In the genomic region with DNA sequence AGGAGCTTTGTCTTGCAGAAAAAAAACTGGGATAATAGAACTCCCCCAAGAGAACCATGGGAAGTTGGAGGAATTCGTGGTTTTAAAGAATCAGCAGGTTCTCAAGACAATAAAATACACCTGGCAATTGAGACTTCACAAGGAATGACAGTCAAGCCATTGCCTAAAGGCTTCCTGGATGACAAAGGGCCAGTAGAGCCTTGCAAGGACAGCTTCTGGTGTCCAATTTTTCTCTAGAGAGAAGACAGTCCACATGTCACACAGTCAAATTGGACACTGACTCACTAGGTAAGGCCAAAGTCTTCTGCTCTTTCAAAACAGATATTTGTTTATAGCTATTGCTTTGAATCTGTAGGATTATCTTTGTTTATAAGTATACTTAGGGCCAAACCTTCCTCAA, we compare ENCODE assay signal across 24 cellular contexts.
"Had no signal": no experiment of that assay in that cellular context is flagged by ENCODE, and none has a peak within 500 bp of the region (broad histone marks: within the 10 kb centered on the region; RNA-seq: fewer than 3 reads in every experiment).

No MANE protein-coding gene starts in this region.

- H3K4me3 ChIP-seq: coronary artery, PC-9 had no signal

- H2AFZ ChIP-seq: PC-9 had no signal

- DNase-seq: activated CD4-positive, alpha-beta memory T cell treated with anti-CD3 and anti-CD28 coated beads, Interleukin-2, amount 10 ng/mL, durations not matched to agents 7 days and 5 days; activated CD4-positive, alpha-beta T cell treated with anti-CD3 and anti-CD28 coated beads for 1 hour; activated CD4-positive, alpha-beta T cell treated with anti-CD3 and anti-CD28 coated beads for 48 hours; activated CD4-positive, CD25-positive, alpha-beta regulatory T cell; activated CD8-positive, alpha-beta memory T cell treated with anti-CD3 and anti-CD28 coated beads for 24 hours; activated CD8-positive, alpha-beta memory T cell treated with anti-CD3 and anti-CD28 coated beads, Interleukin-2, amount 10 ng/mL, durations not matched to agents 7 days and 5 days; activated CD8-positive, alpha-beta memory T cell treated with anti-CD3 and anti-CD28 coated beads, Interleukin-2, amount 50 U/mL, for 48 hours; activated effector memory CD4-positive, alpha-beta T cell treated with Interleukin-2 at 50 U/mL for 16 hours; activated naive CD4-positive, alpha-beta T cell treated with anti-CD3 and anti-CD28 coated beads, Interleukin-2, amount 10 ng/mL, durations not matched to agents 7 days and 5 days; activated naive CD8-positive, alpha-beta T cell treated with anti-CD3 and anti-CD28 coated beads, Interleukin-2, amount 50 U/mL, for 24 hours; activated T-cell treated with anti-CD3 and anti-CD28 coated beads, Interleukin-2, amount 50 U/mL, for 48 hours; anterior cingulate cortex; central memory CD4-positive, alpha-beta T cell; NCI-H1105; NCI-H1417 treated with DMSO at 0.1 percent for 48 hours; NCI-H2029; NCI-H345; NCI-H524 treated with DMSO at 0.1 percent for 48 hours; NK-92 treated with Interleukin-12 subunit alpha and Interleukin-12 subunit beta, amount 100 ng/mL, for 24 hours; PC-9; Right ventricle myocardium superior; T1000; WERI-Rb-1 had no signal

- H3K4me2 ChIP-seq: PC-9 had no signal

- H3K36me3 ChIP-seq: WERI-Rb-1 had no signal

- H3K27ac ChIP-seq: coronary artery, PC-9, WERI-Rb-1 had no signal

- ATAC-seq: activated CD8-positive, alpha-beta memory T cell treated with anti-CD3 and anti-CD28 coated beads, Interleukin-2, amount 10 ng/mL, durations not matched to agents 7 days and 5 days; activated naive CD8-positive, alpha-beta T cell treated with anti-CD3 and anti-CD28 coated beads, Interleukin-2, amount 50 U/mL, for 24 hours had no signal
